14 cellular contexts compared by ENCODE assay signal in the genomic region with DNA sequence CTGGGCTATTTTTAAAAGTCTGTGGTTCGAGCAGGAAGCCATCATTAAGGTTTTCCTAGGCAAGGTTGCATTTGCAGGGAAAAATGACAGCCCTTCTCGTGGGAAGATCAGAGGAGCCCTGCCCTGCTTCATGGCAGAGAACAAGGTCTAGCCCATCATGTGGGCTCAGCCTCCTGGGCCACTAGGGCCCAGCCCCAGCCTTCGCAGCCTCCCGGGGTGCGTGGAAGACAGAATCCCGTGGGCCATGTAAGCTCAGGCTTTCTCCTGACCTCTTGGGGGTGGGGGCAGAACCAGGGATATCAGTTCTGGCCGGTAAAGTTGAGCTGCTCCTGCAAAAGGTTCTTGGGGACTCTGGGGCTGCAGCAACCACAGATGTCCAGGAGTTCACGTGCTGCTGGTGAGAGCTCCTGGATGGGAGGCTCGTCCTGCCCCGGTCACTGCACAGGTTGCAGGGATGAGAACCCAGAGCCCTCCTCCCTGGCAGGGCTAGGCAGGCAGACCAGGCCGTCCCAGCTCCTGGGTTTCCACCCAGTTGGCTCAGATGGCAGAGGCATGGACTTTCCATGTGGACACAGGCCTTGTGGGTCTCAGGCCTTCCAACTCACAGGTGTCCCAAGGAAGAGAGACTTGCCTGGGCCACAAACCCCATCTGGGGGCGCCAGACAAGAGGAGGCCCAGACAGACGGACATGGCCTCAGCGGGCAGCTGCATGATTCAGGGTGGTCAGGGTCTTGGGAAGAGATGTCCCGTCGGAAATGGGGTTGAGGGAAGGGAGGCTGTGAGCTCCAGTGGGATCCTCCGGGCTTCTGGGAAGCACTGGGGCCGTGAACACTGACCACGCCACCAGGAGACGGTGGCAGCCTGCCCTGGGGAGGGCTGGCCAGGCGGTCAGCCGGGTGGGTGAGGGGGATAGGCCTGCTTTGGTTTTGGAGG.
DNase-seq lines count a peak whose midpoint lies in the region; ATAC-seq, FAIRE-seq and TF ChIP-seq lines count a peak whose summit lies in the region.
"Had no signal": no experiment of that assay in that cellular context is flagged by ENCODE, and none has a peak within 500 bp of the region (broad histone marks: within the 10 kb centered on the region; RNA-seq: fewer than 3 reads in every experiment).

No MANE protein-coding gene starts in this region.

- DNase-seq in GM23338 (ENCODE audit: low spot score) (no peak), HepG2 (ENCODE audit: low spot score) (no peak), spleen (no peak), iPS-NIHi11 (ENCODE audit: low spot score) (no peak)
- DNase-seq in activated CD4-positive, alpha-beta T cell treated with anti-CD3 and anti-CD28 coated beads, Interleukin-2, amount 10 ng/mL, durations not matched to agents 7 days and 5 days = no peak
- DNase-seq: NCI-H2171; NK-92 treated with Interleukin-12 subunit alpha and Interleukin-12 subunit beta, amount 100 ng/mL, for 24 hours; SHP77 treated with DMSO at 0.1 percent for 48 hours; trophoblast cell had no signal

- no peaks in the 10 kb centered on the region for H3K9me2 ChIP-seq in GM23338 (ENCODE audit: insufficient read depth)

- TF ChIP-seq POLR2A in HepG2 (IDR thresholded peaks at IDR 0.05; ENCODE audit: insufficient read depth in 1 of 2, low read depth in 2 of 2, low read length in 2 of 2) (no peak), spleen (IDR thresholded peaks at IDR 0.05) (no peak)

- no peak for TF ChIP-seq RAD21 in HepG2 (CRISPR knock-in tag; IDR thresholded peaks at IDR 0.05)

- no peaks in the 10 kb centered on the region for H3K9me3 ChIP-seq in HepG2 (ENCODE audit: low read length)
- H3K9me3 ChIP-seq in spleen = no peaks in the 10 kb centered on the region

- ATAC-seq in GM23338 (no peak), HepG2 (no peak), HG02981 (IDR thresholded peaks at IDR 0.05; ENCODE audit: unreplicated experiment) (no peak), GM18868 (IDR thresholded peaks at IDR 0.05; ENCODE audit: unreplicated experiment) (no peak)

- no peaks in the 10 kb centered on the region for H4K20me1 ChIP-seq in GM23338 (replicated peaks; ENCODE audit: insufficient read depth)
- peaks cover 2% of the 10 kb centered on the region; the same call in 1 of the 2 replicates for H4K20me1 ChIP-seq in HepG2 (ENCODE audit: insufficient read depth, low read length)

- intact Hi-C loops in HepG2 (cut with micrococcal nuclease; ENCODE audit: unreplicated experiment) = no loop called here
- intact Hi-C loops in spleen (cut with DNase I; ENCODE audit: low total_unique reads) = no loop called here

- no peaks in the 10 kb centered on the region for H3K27me3 ChIP-seq in GM23338 (ENCODE audit: insufficient read depth)
- H3K27me3 ChIP-seq in HepG2 (ENCODE audit: control insufficient read depth in 1 of 2, insufficient read depth in 2 of 2, low read length in 2 of 2) = no peaks in the 10 kb centered on the region
- H3K27me3 ChIP-seq in spleen (replicated peaks in 1 of 7) = no peaks in the 10 kb centered on the region

- WGBS in HepG2 (ENCODE audit: low lambda C conversion rate) = 96% methylated on average over 15 of the region's 22 CpGs
- 80 to 87% (median 84%) methylated on average over 20 to 22 of the region's 22 CpGs for WGBS in spleen, 5 donors

- POLR2A ChIA-PET in HepG2 (lab: Yijun Ruan, JAX) = no interaction called here
- POLR2A ChIA-PET in activated CD4-positive, alpha-beta T cell treated with anti-CD3 and anti-CD28 coated beads, Interleukin-2, amount 10 ng/mL, durations not matched to agents 7 days and 5 days (lab: Charles Lee) = no interaction called here

- no peaks in the 10 kb centered on the region for H3F3A ChIP-seq in GM23338 (replicated peaks; ENCODE audit: low read depth)

- H3K79me2 ChIP-seq in GM23338 (replicated peaks; ENCODE audit: insufficient read depth) (no peaks in the 10 kb centered on the region), HepG2 (ENCODE audit: insufficient read depth, low read length) (no peaks in the 10 kb centered on the region)

- no peak for FAIRE-seq in HepG2 (lab: Jason Lieb, UNC)
- FAIRE-seq: bronchial epithelial cell, TTC549 had no signal

- H3K9ac ChIP-seq in HepG2 (ENCODE audit: insufficient read depth, low read depth, low read length) = no peak overlapping the region

- peak overlapping the region; percentile 62; the same call in 1 of the 2 replicates for H3K27ac Mint-ChIP-seq in GM23338
- H3K27ac Mint-ChIP-seq in brain = peak overlapping the region in 4 of 5 experiments; percentile 78 to 90 (median 79)
- no peak overlapping the region for H3K27ac Mint-ChIP-seq in activated CD4-positive, alpha-beta T cell treated with anti-CD3 and anti-CD28 coated beads, Interleukin-2, amount 10 ng/mL, durations not matched to agents 7 days and 5 days

- H3K9me3 Mint-ChIP-seq in GM23338 (no peaks in the 10 kb centered on the region; the same call in 2 of the 3 replicates), brain (peaks cover 0 to 1% (median 0%) of the 10 kb centered on the region in 5 experiments)
- no peaks in the 10 kb centered on the region for H3K9me3 Mint-ChIP-seq in activated CD4-positive, alpha-beta T cell treated with anti-CD3 and anti-CD28 coated beads, Interleukin-2, amount 10 ng/mL, durations not matched to agents 7 days and 5 days

- CTCF ChIA-PET in HepG2 (lab: Yijun Ruan, JAX; ENCODE audit: low intra/inter-chr PET ratio, low total read pairs) = no interaction called here
- CTCF ChIA-PET in activated CD4-positive, alpha-beta T cell treated with anti-CD3 and anti-CD28 coated beads, Interleukin-2, amount 10 ng/mL, durations not matched to agents 7 days and 5 days (lab: Charles Lee) = interaction anchor here (1.3 to 2.2 kb wide), 3 partner anchors 10 to 17 kb away, joined by 3 to 6 read pairs (median 4); no protein-coding TSS in a partner anchor

- TF ChIP-seq CTCF in GM23338 (conservative IDR thresholded peaks at IDR 0.05; ENCODE audit: low read depth in 2 of 2) (peak in 1 of 2 experiments; percentile 39; a peak in 2 of 4 replicates), brain (conservative IDR thresholded peaks at IDR 0.05) (no peak), HepG2 (CRISPR knock-in tag; IDR thresholded peaks at IDR 0.05) (no peak), spleen (IDR thresholded peaks at IDR 0.05 in 8 of 11, conservative IDR thresholded peaks at IDR 0.05 in 3 of 11) (no peak)

- in situ Hi-C loops in HepG2 (cut with HindIII; ENCODE audit: extremely low pct_ligation_motif_present, low pct_unique_long_range_greater_than_20kb) = no loop called here

- H3K36me3 Mint-ChIP-seq in GM23338 (ENCODE audit: low read depth) = peaks cover 4% of the 10 kb centered on the region; the same call in 2 of the 3 replicates
- peaks cover 7% of the 10 kb centered on the region for H3K36me3 Mint-ChIP-seq in brain
- peaks cover 1% of the 10 kb centered on the region for H3K36me3 Mint-ChIP-seq in activated CD4-positive, alpha-beta T cell treated with anti-CD3 and anti-CD28 coated beads, Interleukin-2, amount 10 ng/mL, durations not matched to agents 7 days and 5 days (ENCODE audit: low read depth)

- no TSS peak for BruUV-seq in HepG2 (replicated peaks; lab: Mats Ljungman, UMichigan)

- H3K4me3 ChIP-seq in GM23338 (no peak overlapping the region), HepG2 (replicated peaks in 1 of 3; ENCODE audit: insufficient read depth in 1 of 3, low read depth in 2 of 3, low read length in 3 of 3) (no peak overlapping the region), spleen (no peak overlapping the region)

- H3K27ac ChIP-seq in GM23338 (ENCODE audit: low read depth) = no peak overlapping the region
- H3K27ac ChIP-seq in HepG2 (ENCODE audit: extremely low read length, insufficient read depth, low read length) = no peak overlapping the region
- peak overlapping the region in 6 of 8 donors; percentile 22 to 62 (median 52) for H3K27ac ChIP-seq in spleen

- no peak overlapping the region for H3K4me2 ChIP-seq in GM23338
- no peak overlapping the region for H3K4me2 ChIP-seq in HepG2 (ENCODE audit: low read depth, low read length)

- H3K36me3 ChIP-seq in GM23338 (ENCODE audit: insufficient read depth) (no peaks in the 10 kb centered on the region), HepG2 (replicated peaks in 1 of 2; ENCODE audit: control insufficient read depth in 1 of 2, insufficient read depth in 2 of 2, low read length in 2 of 2) (peaks cover 55 to 89% of the 10 kb centered on the region in 2 experiments), spleen (peaks cover 0 to 97% (median 34%) of the 10 kb centered on the region in 6 donors)

- peaks cover 9% of the 10 kb centered on the region for H3K4me1 Mint-ChIP-seq in GM23338
- peaks cover 19% of the 10 kb centered on the region for H3K4me1 Mint-ChIP-seq in brain
- peaks cover 1% of the 10 kb centered on the region for H3K4me1 Mint-ChIP-seq in activated CD4-positive, alpha-beta T cell treated with anti-CD3 and anti-CD28 coated beads, Interleukin-2, amount 10 ng/mL, durations not matched to agents 7 days and 5 days

- no peak overlapping the region for H3K4me3 Mint-ChIP-seq in GM23338
- no peak overlapping the region for H3K4me3 Mint-ChIP-seq in brain
- H3K4me3 Mint-ChIP-seq in activated CD4-positive, alpha-beta T cell treated with anti-CD3 and anti-CD28 coated beads, Interleukin-2, amount 10 ng/mL, durations not matched to agents 7 days and 5 days = no peak overlapping the region

- H3K27me3 Mint-ChIP-seq in GM23338 (ENCODE audit: insufficient read depth, low read depth, poor library complexity) (peaks cover 8% of the 10 kb centered on the region), brain (peaks cover 3% of the 10 kb centered on the region)
- no peaks in the 10 kb centered on the region for H3K27me3 Mint-ChIP-seq in activated CD4-positive, alpha-beta T cell treated with anti-CD3 and anti-CD28 coated beads, Interleukin-2, amount 10 ng/mL, durations not matched to agents 7 days and 5 days

- TF ChIP-seq EP300 in HepG2 (IDR thresholded peaks at IDR 0.05; ENCODE audit: low read depth in 2 of 2, low read length in 2 of 2) (no peak), HepG2 (CRISPR knock-in tag; IDR thresholded peaks at IDR 0.05; ENCODE audit: borderline replicate concordance) (no peak)

- no peak overlapping the region for H2AFZ ChIP-seq in GM23338
- no peak overlapping the region for H2AFZ ChIP-seq in HepG2 (ENCODE audit: low read length)

- H3K4me1 ChIP-seq in GM23338 (ENCODE audit: insufficient read depth) (no peaks in the 10 kb centered on the region), HepG2 (ENCODE audit: insufficient read depth, low read length) (no peaks in the 10 kb centered on the region), spleen (peaks cover 0 to 57% (median 22%) of the 10 kb centered on the region in 6 donors)

TF ChIP-seq in GM23338, 12 proteins besides CTCF, POLR2A, EP300 and RAD21 (continues in another document):
- no peak for TF ChIP-seq CREB1 (CRISPR knock-in tag; IDR thresholded peaks at IDR 0.05; ENCODE audit: low read depth)
- no peak for TF ChIP-seq ZNF114 (CRISPR knock-in tag; IDR thresholded peaks at IDR 0.05)

TF ChIP-seq in HepG2, 621 proteins besides CTCF, POLR2A, EP300 and RAD21 (continues in another document):
- TF ChIP-seq AGO2 (optimal IDR thresholded peaks at IDR 0.05; ENCODE audit: low read depth, low read length) = peak; percentile 73
- no peak for TF ChIP-seq YY1 (IDR thresholded peaks at IDR 0.05; ENCODE audit: insufficient read depth, insufficient replicate concordance, low read depth, low read length)

Comparison
In these comparisons a context has a peak if more than half of its experiments do, and no peak if none do; other contexts are left out.
1. H3K27ac ChIP-seq: peak in spleen (6 of 8); none in GM23338 (single experiment) and HepG2 (single experiment).